ENCODE assay signal across 17 cellular contexts in genomic region chr18:48723016-48723415, GRCh38.
DNase-seq lines count a peak whose midpoint lies in the region; TF ChIP-seq lines count a peak whose summit lies in the region.
"Had no signal": no experiment of that assay in that cellular context is flagged by ENCODE, and none has a peak within 500 bp of the region (broad histone marks: within the 10 kb centered on the region; RNA-seq: fewer than 3 reads in every experiment).

No MANE protein-coding gene starts in this region.

- DNase-seq in chondrocyte (ENCODE audit: low spot score), result peak; percentile 66
- no peak for DNase-seq in NCI-H2029 treated with DMSO at 0.1 percent for 48 hours (lab: John Stamatoyannopoulos, UW)
- no peak for DNase-seq in NCI-H1930 (lab: John Stamatoyannopoulos, UW)
- no peak for DNase-seq in HUDEP-2 (lab: John Stamatoyannopoulos, UW; ENCODE audit: unreplicated experiment in 76 of 76)
- DNase-seq: 8988T; ACHN; BE2C; Caco-2; Calu3; CD4-positive, alpha-beta T cell; CD8-positive, alpha-beta T cell; DMS79 treated with DMSO at 0.1 percent for 48 hours; GF-D8 had no signal

- no peaks in the 10 kb centered on the region for H3K79me2 ChIP-seq in OCI-LY3 (ENCODE audit: low read length)

- H3K9me3 Mint-ChIP-seq in chondrocyte (ENCODE audit: low read depth), result peaks cover 12% of the 10 kb centered on the region
- H3K9me3 Mint-ChIP-seq: CD4-positive, alpha-beta T cell; CD8-positive, alpha-beta T cell had no signal

- H3K27ac ChIP-seq in BLaER1, result no peak overlapping the region
- no peak overlapping the region for H3K27ac ChIP-seq in OCI-LY3 (ENCODE audit: low read length)
- H3K27ac ChIP-seq: BLaER1 treated with 17β-estradiol and CSF1 and Interleukin-3, amounts not matched to agents 10 nM and 100 nM; C4-2B had no signal

- H3K4me3 Mint-ChIP-seq in chondrocyte (ENCODE audit: unreplicated experiment), result no peak overlapping the region
- H3K4me3 Mint-ChIP-seq: CD4-positive, alpha-beta T cell; CD8-positive, alpha-beta T cell had no signal

- H3K36me3 ChIP-seq in BLaER1 (peaks cover 33% of the 10 kb centered on the region), OCI-LY3 (replicated peaks; ENCODE audit: low read depth, low read length) (peaks cover 25% of the 10 kb centered on the region)
- H3K36me3 ChIP-seq: BE2C had no signal

- H2AFZ ChIP-seq in OCI-LY3 (ENCODE audit: low read depth, low read length), result no peak overlapping the region

- H3K27me3 ChIP-seq in BLaER1 (no peaks in the 10 kb centered on the region), OCI-LY3 (ENCODE audit: low read depth, low read length) (no peaks in the 10 kb centered on the region)
- H3K27me3 ChIP-seq: BE2C; BLaER1 treated with 17β-estradiol and CSF1 and Interleukin-3, amounts not matched to agents 10 nM and 100 nM had no signal

- H3K4me1 ChIP-seq in BLaER1 (peaks cover 34% of the 10 kb centered on the region), OCI-LY3 (ENCODE audit: low read length) (peaks cover 21% of the 10 kb centered on the region)
- H3K4me1 ChIP-seq: Caco-2 had no signal

- peaks cover 48% of the 10 kb centered on the region for H3K4me1 Mint-ChIP-seq in chondrocyte (ENCODE audit: low read depth)

- H3K9ac ChIP-seq in BLaER1 (no peak overlapping the region), OCI-LY3 (ENCODE audit: low read length) (no peak overlapping the region)
- H3K9ac ChIP-seq: BLaER1 treated with 17β-estradiol and CSF1 and Interleukin-3, amounts not matched to agents 10 nM and 100 nM had no signal

- no peak overlapping the region for H3K27ac Mint-ChIP-seq in chondrocyte (ENCODE audit: unreplicated experiment)
- H3K27ac Mint-ChIP-seq: CD4-positive, alpha-beta T cell; CD8-positive, alpha-beta T cell had no signal

- H3K27me3 Mint-ChIP-seq in chondrocyte (ENCODE audit: low read depth), result no peaks in the 10 kb centered on the region
- H3K27me3 Mint-ChIP-seq: CD4-positive, alpha-beta T cell had no signal

- H3K4me3 ChIP-seq in BLaER1 (no peak overlapping the region), OCI-LY3 (ENCODE audit: low read length) (no peak overlapping the region)
- H3K4me3 ChIP-seq: BLaER1 treated with 17β-estradiol and CSF1 and Interleukin-3, amounts not matched to agents 10 nM and 100 nM had no signal

- TF ChIP-seq CTCF in OCI-LY3 (IDR thresholded peaks at IDR 0.05; ENCODE audit: low read depth, low read length), result no peak
- TF ChIP-seq CTCF in chondrocyte (IDR thresholded peaks at IDR 0.05), result no peak

- 0 out of 2 replicates have a peak overlapping the region, but pooled peaks have one; percentile 39 for H3K4me2 ChIP-seq in BLaER1
- H3K4me2 ChIP-seq in OCI-LY3 (ENCODE audit: low read length), result peak overlapping the region; percentile 54

- peaks cover 55% of the 10 kb centered on the region for H3K36me3 Mint-ChIP-seq in chondrocyte (ENCODE audit: low read depth)
- H3K36me3 Mint-ChIP-seq: CD8-positive, alpha-beta T cell had no signal

- H3K9me3 ChIP-seq in BLaER1 (peaks cover 23% of the 10 kb centered on the region), OCI-LY3 (ENCODE audit: insufficient read depth, low read length) (peaks cover 12% of the 10 kb centered on the region; the same call in 1 of the 2 replicates)
- H3K9me3 ChIP-seq: BE2C, Caco-2 had no signal

- H4K20me1 ChIP-seq in BLaER1, result no peaks in the 10 kb centered on the region
- peaks cover 16% of the 10 kb centered on the region; the same call in 1 of the 2 replicates for H4K20me1 ChIP-seq in OCI-LY3 (ENCODE audit: insufficient read depth, low read length)
- H4K20me1 ChIP-seq: BLaER1 treated with 17β-estradiol and CSF1 and Interleukin-3, amounts not matched to agents 10 nM and 100 nM had no signal
